8 cellular contexts compared by ENCODE assay signal in genomic region chr21:41641821-41642368, GRCh38.
DNase-seq lines count a peak whose midpoint lies in the region; ATAC-seq and TF ChIP-seq lines count a peak whose summit lies in the region.

No MANE protein-coding gene starts in this region.

- peak overlapping the region; percentile 81 for H3K4me3 Mint-ChIP-seq in HFFc6
- H3K4me3 Mint-ChIP-seq in stimulated activated memory B cell treated with anti-CD40 and anti-IgM and Interleukin-4, amounts not matched to agents 10 μg/mL and 1 μg/mL and 100 μg/mL, for 72 hours: no peak overlapping the region

- TF ChIP-seq CTCF in HFFc6 (IDR thresholded peaks at IDR 0.05): no peak
- TF ChIP-seq CTCF in cardiac fibroblast (IDR thresholded peaks at IDR 0.05; ENCODE audit: low read depth, low read length): no peak
- TF ChIP-seq CTCF in lower lobe of right lung (IDR thresholded peaks at IDR 0.05): no peak

- H3K27ac Mint-ChIP-seq in HFFc6: peak overlapping the region; percentile 99
- no peak overlapping the region for H3K27ac Mint-ChIP-seq in stimulated activated memory B cell treated with anti-CD40 and anti-IgM and Interleukin-4, amounts not matched to agents 10 μg/mL and 1 μg/mL and 100 μg/mL, for 72 hours

- peaks cover 10% of the 10 kb centered on the region for H3K36me3 Mint-ChIP-seq in HFFc6 (ENCODE audit: low read depth)
- no peaks in the 10 kb centered on the region for H3K36me3 Mint-ChIP-seq in stimulated activated memory B cell treated with anti-CD40 and anti-IgM and Interleukin-4, amounts not matched to agents 10 μg/mL and 1 μg/mL and 100 μg/mL, for 72 hours

- H3K27ac ChIP-seq in lower lobe of right lung: peak overlapping the region; percentile 60
- H3K27ac ChIP-seq in thymus (ENCODE audit: low read depth): peak overlapping the region; percentile 53

- peak; percentile 96 for DNase-seq in HFFc6
- peak; percentile 95 for DNase-seq in cardiac fibroblast (ENCODE audit: low read depth in 2 of 2)
- DNase-seq in lower lobe of right lung: no peak
- no peak for DNase-seq in activated gamma-delta T cell (lab: John Stamatoyannopoulos, UW)

- H3K4me1 Mint-ChIP-seq in HFFc6 (ENCODE audit: low read depth): peaks cover 42% of the 10 kb centered on the region
- H3K4me1 Mint-ChIP-seq in stimulated activated memory B cell treated with anti-CD40 and anti-IgM and Interleukin-4, amounts not matched to agents 10 μg/mL and 1 μg/mL and 100 μg/mL, for 72 hours: no peaks in the 10 kb centered on the region

- H3K4me1 ChIP-seq in lower lobe of right lung (no peaks in the 10 kb centered on the region), thymus (ENCODE audit: control insufficient read depth, insufficient read depth, low read length) (no peaks in the 10 kb centered on the region)

- H3K9me3 Mint-ChIP-seq in HFFc6: peaks cover 9% of the 10 kb centered on the region
- no peaks in the 10 kb centered on the region for H3K9me3 Mint-ChIP-seq in stimulated activated memory B cell treated with anti-CD40 and anti-IgM and Interleukin-4, amounts not matched to agents 10 μg/mL and 1 μg/mL and 100 μg/mL, for 72 hours

- H3K4me3 ChIP-seq in cardiac fibroblast (replicated peaks in 1 of 2; ENCODE audit: low read depth in 2 of 2, low read length in 2 of 2) (no peak overlapping the region), lower lobe of right lung (no peak overlapping the region), thymus (ENCODE audit: low read length) (no peak overlapping the region)

- peak in 1 of 2 donors; percentile 49 for ATAC-seq in lower lobe of right lung
- no peak for ATAC-seq in HG03469 (IDR thresholded peaks at IDR 0.05; ENCODE audit: unreplicated experiment)
- no peak for ATAC-seq in HG03378 (IDR thresholded peaks at IDR 0.05; ENCODE audit: unreplicated experiment)
- no peak for ATAC-seq in stimulated activated memory B cell treated with anti-CD40 and anti-IgM and Interleukin-4, amounts not matched to agents 10 μg/mL and 1 μg/mL and 100 μg/mL, for 72 hours

- H3K27me3 ChIP-seq in lower lobe of right lung (ENCODE audit: low read depth) (no peaks in the 10 kb centered on the region), thymus (ENCODE audit: control insufficient read depth, insufficient read depth) (peaks cover 2% of the 10 kb centered on the region)

- H3K9me3 ChIP-seq in lower lobe of right lung: peaks cover 4% of the 10 kb centered on the region
- no peaks in the 10 kb centered on the region for H3K9me3 ChIP-seq in thymus (ENCODE audit: control insufficient read depth)

- H3K36me3 ChIP-seq in lower lobe of right lung (no peaks in the 10 kb centered on the region), thymus (ENCODE audit: control insufficient read depth, insufficient read depth) (no peaks in the 10 kb centered on the region)

- WGBS in thymus: 41% methylated on average over 11 of the region's 11 CpGs

- intact Hi-C loops in lower lobe of right lung (cut with DNase I): no loop called here

- H3K27me3 Mint-ChIP-seq in HFFc6 (ENCODE audit: insufficient read depth): no peaks in the 10 kb centered on the region
- H3K27me3 Mint-ChIP-seq in stimulated activated memory B cell treated with anti-CD40 and anti-IgM and Interleukin-4, amounts not matched to agents 10 μg/mL and 1 μg/mL and 100 μg/mL, for 72 hours: peaks cover 47% of the 10 kb centered on the region

Comparison
In these comparisons a context has a peak if more than half of its experiments do, and no peak if none do; other contexts are left out.
1. DNase-seq: peak in HFFc6 (single experiment) and cardiac fibroblast (2 of 2); none in lower lobe of right lung (single experiment) and activated gamma-delta T cell (single experiment).